Comparison of ENCODE assay signal across 8 cellular contexts in genomic region chr16:1086443-1086842, GRCh38. TPM values are rescaled to one million over a fixed set of nuclear protein-coding genes. Genes with fewer than 3 reads are reported as not detected.
"Had no signal": no experiment of that assay in that cellular context is flagged by ENCODE, and none has a peak within 500 bp of the region (broad histone marks: within the 10 kb centered on the region; RNA-seq: fewer than 3 reads in every experiment).

No MANE protein-coding gene starts in this region.

RNA-seq across cellular contexts. Expression of gene C1QTNF8, which starts 9.6 kb away (rescaled TPM):
- total RNA-seq: MCF 10A; NCI-H460; OCI-LY7; PC-9; SJSA1; T-cell; T-helper 1 cell treated with Interleukin-12 subunit alpha and Interleukin-12 subunit beta and Interleukin-4 antibody, amounts not matched to agents 30 ng/mL and 1 ng/mL, for 36 hours had no signal
- polyA plus RNA-seq: SK-N-SH had no signal

RNA-seq across cellular contexts. Expression of gene SSTR5, which starts 13.9 kb away (rescaled TPM):
- total RNA-seq: MCF 10A; OCI-LY7; PC-9; SJSA1; T-cell; T-helper 1 cell treated with Interleukin-12 subunit alpha and Interleukin-12 subunit beta and Interleukin-4 antibody, amounts not matched to agents 30 ng/mL and 1 ng/mL, for 36 hours had no signal
- polyA plus RNA-seq: SK-N-SH had no signal
